Comparison of ENCODE assay signal across 14 cellular contexts in genomic region chrX:13898603-13899002, GRCh38.
DNase-seq lines count a peak whose midpoint lies in the region; ATAC-seq, FAIRE-seq and TF ChIP-seq lines count a peak whose summit lies in the region.
"Had no signal": no experiment of that assay in that cellular context is flagged by ENCODE, and none has a peak within 500 bp of the region (broad histone marks: within the 10 kb centered on the region; RNA-seq: fewer than 3 reads in every experiment).

No MANE protein-coding gene starts in this region.

- no peaks in the 10 kb centered on the region for H3K9me3 ChIP-seq in Loucy (ENCODE audit: insufficient read depth, low read depth, low read length)
- H3K9me3 ChIP-seq in osteoblast (ENCODE audit: low read depth, low read length): no peaks in the 10 kb centered on the region
- no peaks in the 10 kb centered on the region for H3K9me3 ChIP-seq in stomach
- no peaks in the 10 kb centered on the region for H3K9me3 ChIP-seq in right lobe of liver
- H3K9me3 ChIP-seq: lower lobe of right lung had no signal

- H3K27ac Mint-ChIP-seq in activated T-cell treated with anti-CD3 and anti-CD28 coated beads, Interleukin-2, amount 50 U/mL, for 72 hours: no peak overlapping the region
- H3K27ac Mint-ChIP-seq: natural killer cell treated with Interleukin-12 subunit alpha and Interleukin-12 subunit beta and Interleukin-15 and Interleukin-18, amount 100 ng/mL, for 72 hours had no signal

- H2AFZ ChIP-seq in Loucy (ENCODE audit: low read length) (0 out of 2 replicates have a peak overlapping the region, but pooled peaks have one; percentile 43), osteoblast (ENCODE audit: low read length) (no peak overlapping the region)

- H3K4me1 Mint-ChIP-seq in activated T-cell treated with anti-CD3 and anti-CD28 coated beads, Interleukin-2, amount 50 U/mL, for 72 hours (ENCODE audit: low read depth): no peaks in the 10 kb centered on the region

- no peaks in the 10 kb centered on the region for H3K36me3 Mint-ChIP-seq in activated T-cell treated with anti-CD3 and anti-CD28 coated beads, Interleukin-2, amount 50 U/mL, for 72 hours (ENCODE audit: insufficient read depth in 2 of 2)
- H3K36me3 Mint-ChIP-seq: natural killer cell treated with Interleukin-12 subunit alpha and Interleukin-12 subunit beta and Interleukin-15 and Interleukin-18, amount 100 ng/mL, for 72 hours had no signal

- WGBS in stomach, 5 donors: 85 to 97% (median 91%) methylated on average over 4 of the region's 4 CpGs
- 57% methylated on average over 4 of the region's 4 CpGs for WGBS in right lobe of liver (ENCODE audit: insufficient coverage, low coverage, low lambda C conversion rate, missing lambda C conversion rate)

- no peaks in the 10 kb centered on the region for H3K4me1 ChIP-seq in Loucy (ENCODE audit: insufficient read depth, low read length, poor library complexity, severe bottlenecking)
- H3K4me1 ChIP-seq in osteoblast (ENCODE audit: insufficient read depth, low read length): peaks cover 43% of the 10 kb centered on the region
- H3K4me1 ChIP-seq in stomach: no peaks in the 10 kb centered on the region
- no peaks in the 10 kb centered on the region for H3K4me1 ChIP-seq in right lobe of liver
- H3K4me1 ChIP-seq: lower lobe of right lung had no signal

- TF ChIP-seq CTCF in Loucy (conservative IDR thresholded peaks at IDR 0.05; ENCODE audit: low read length) (no peak), bronchial epithelial cell (IDR thresholded peaks at IDR 0.05; ENCODE audit: insufficient read depth, low read length, severe bottlenecking) (no peak), osteoblast (IDR thresholded peaks at IDR 0.05; ENCODE audit: extremely low read depth, low read depth, low read length) (no peak), stomach (IDR thresholded peaks at IDR 0.05) (no peak), right lobe of liver (IDR thresholded peaks at IDR 0.05) (no peak)

- H3K27ac ChIP-seq in osteoblast (ENCODE audit: low read depth, low read length): peak overlapping the region; percentile 71
- H3K27ac ChIP-seq in stomach: no peak overlapping the region
- no peak overlapping the region for H3K27ac ChIP-seq in right lobe of liver
- H3K27ac ChIP-seq: lower lobe of right lung had no signal

- no peak for FAIRE-seq in bronchial epithelial cell (lab: Jason Lieb, UNC)
- FAIRE-seq: colon had no signal

- H3K36me3 ChIP-seq in Loucy (ENCODE audit: insufficient read depth, low read length) (no peaks in the 10 kb centered on the region), bronchial epithelial cell (ENCODE audit: control insufficient read depth, insufficient read depth, low read length) (no peaks in the 10 kb centered on the region), osteoblast (ENCODE audit: insufficient read depth, low read length) (no peaks in the 10 kb centered on the region), stomach (no peaks in the 10 kb centered on the region), right lobe of liver (no peaks in the 10 kb centered on the region)
- H3K36me3 ChIP-seq: lower lobe of right lung had no signal

- H3K9ac ChIP-seq in Loucy (ENCODE audit: low read depth, low read length, poor library complexity, severe bottlenecking): no peak overlapping the region

- no peaks in the 10 kb centered on the region for H3F3A ChIP-seq in Loucy (ENCODE audit: low read depth)

- H3K9me3 Mint-ChIP-seq in activated T-cell treated with anti-CD3 and anti-CD28 coated beads, Interleukin-2, amount 50 U/mL, for 72 hours: no peaks in the 10 kb centered on the region
- H3K9me3 Mint-ChIP-seq: natural killer cell treated with Interleukin-12 subunit alpha and Interleukin-12 subunit beta and Interleukin-15 and Interleukin-18, amount 100 ng/mL, for 72 hours had no signal

- peak; percentile 84 to 88 for ATAC-seq in activated T-cell treated with anti-CD3 and anti-CD28 coated beads, Interleukin-2, amount 50 U/mL, for 72 hours (replicated peaks in 1 of 2)
- no peak for ATAC-seq in right lobe of liver
- ATAC-seq: lower lobe of right lung; natural killer cell treated with Interleukin-12 subunit alpha and Interleukin-12 subunit beta and Interleukin-15 and Interleukin-18, amount 100 ng/mL, for 72 hours; stimulated activated naive CD8-positive, alpha-beta T cell treated with anti-CD3 and anti-CD28 coated beads, Interleukin-15, Interleukin-2, amounts not matched to agents 100 U/mL and 50 U/mL, for 24 hours had no signal

- H3K79me2 ChIP-seq in Loucy (ENCODE audit: insufficient read depth, low read length) (no peaks in the 10 kb centered on the region), osteoblast (ENCODE audit: insufficient read depth, low read length) (no peaks in the 10 kb centered on the region)

- H4K20me1 ChIP-seq in Loucy (ENCODE audit: insufficient read depth, low read length, poor library complexity, severe bottlenecking) (no peaks in the 10 kb centered on the region), osteoblast (ENCODE audit: insufficient read depth, low read length) (no peaks in the 10 kb centered on the region)

- peaks cover 33% of the 10 kb centered on the region for H3K27me3 Mint-ChIP-seq in activated T-cell treated with anti-CD3 and anti-CD28 coated beads, Interleukin-2, amount 50 U/mL, for 72 hours (ENCODE audit: low read depth)

- no peak for TF ChIP-seq EP300 in stomach (IDR thresholded peaks at IDR 0.05)

- H3K4me3 Mint-ChIP-seq in activated T-cell treated with anti-CD3 and anti-CD28 coated beads, Interleukin-2, amount 50 U/mL, for 72 hours: no peak overlapping the region
- H3K4me3 Mint-ChIP-seq: natural killer cell treated with Interleukin-12 subunit alpha and Interleukin-12 subunit beta and Interleukin-15 and Interleukin-18, amount 100 ng/mL, for 72 hours had no signal

- TF ChIP-seq POLR2A in stomach (IDR thresholded peaks at IDR 0.05) (no peak), right lobe of liver (IDR thresholded peaks at IDR 0.05) (no peak)

- H3K4me3 ChIP-seq in Loucy (ENCODE audit: low read length, poor library complexity, severe bottlenecking) (no peak overlapping the region), bronchial epithelial cell (ENCODE audit: low read depth, low read length) (no peak overlapping the region), osteoblast (ENCODE audit: insufficient read depth, low read length) (no peak overlapping the region), stomach (no peak overlapping the region), right lobe of liver (no peak overlapping the region)
- H3K4me3 ChIP-seq: lower lobe of right lung had no signal

- DNase-seq in activated T-cell treated with anti-CD3 and anti-CD28 coated beads, Interleukin-2, amount 50 U/mL, for 72 hours: peak; percentile 1 to 15
- DNase-seq in activated T-cell treated with anti-CD3 and anti-CD28 coated beads for 4 hours: no peak
- DNase-seq in bronchial epithelial cell (ENCODE audit: low read depth): peak; percentile 83
- no peak for DNase-seq in osteoblast (ENCODE audit: insufficient read length, low spot score, missing footprints)
- DNase-seq in OCI-M1 (lab: John Stamatoyannopoulos, UW): no peak
- no peak for DNase-seq in stomach
- no peak for DNase-seq in right lobe of liver
- DNase-seq: COR-L47, GF-D8, lower lobe of right lung had no signal

- H3K27me3 ChIP-seq in Loucy (ENCODE audit: insufficient read depth, low read length, poor library complexity, severe bottlenecking) (no peaks in the 10 kb centered on the region), bronchial epithelial cell (ENCODE audit: control insufficient read depth, insufficient read depth, low read length) (no peaks in the 10 kb centered on the region), osteoblast (ENCODE audit: insufficient read depth, low read length) (no peaks in the 10 kb centered on the region), stomach (peaks cover 0 to 4% (median 0%) of the 10 kb centered on the region in 3 donors), right lobe of liver (no peaks in the 10 kb centered on the region)

- H3K9me2 ChIP-seq in Loucy (replicated peaks; ENCODE audit: low read depth, low read length): no peaks in the 10 kb centered on the region

- H3K4me2 ChIP-seq in Loucy (ENCODE audit: low read depth, low read length, poor library complexity, severe bottlenecking) (no peak overlapping the region), osteoblast (ENCODE audit: insufficient read depth, low read length) (no peak overlapping the region)

- intact Hi-C loops in stomach (cut with DNase I; ENCODE audit: low total_unique reads): no loop called here
- intact Hi-C loops in right lobe of liver (cut with DNase I): no loop called here

Comparison
In these comparisons a context has a peak if more than half of its experiments do, and no peak if none do; other contexts are left out.
1. DNase-seq: peak in activated T-cell treated with anti-CD3 and anti-CD28 coated beads, Interleukin-2, amount 50 U/mL, for 72 hours (2 of 2) and bronchial epithelial cell (single experiment); none in activated T-cell treated with anti-CD3 and anti-CD28 coated beads for 4 hours (single experiment), osteoblast (single experiment), OCI-M1 (single experiment), stomach (single experiment) and right lobe of liver (0 of 3).
2. ATAC-seq: peak in activated T-cell treated with anti-CD3 and anti-CD28 coated beads, Interleukin-2, amount 50 U/mL, for 72 hours (2 of 2); none in right lobe of liver (0 of 4).